In the genomic region with DNA sequence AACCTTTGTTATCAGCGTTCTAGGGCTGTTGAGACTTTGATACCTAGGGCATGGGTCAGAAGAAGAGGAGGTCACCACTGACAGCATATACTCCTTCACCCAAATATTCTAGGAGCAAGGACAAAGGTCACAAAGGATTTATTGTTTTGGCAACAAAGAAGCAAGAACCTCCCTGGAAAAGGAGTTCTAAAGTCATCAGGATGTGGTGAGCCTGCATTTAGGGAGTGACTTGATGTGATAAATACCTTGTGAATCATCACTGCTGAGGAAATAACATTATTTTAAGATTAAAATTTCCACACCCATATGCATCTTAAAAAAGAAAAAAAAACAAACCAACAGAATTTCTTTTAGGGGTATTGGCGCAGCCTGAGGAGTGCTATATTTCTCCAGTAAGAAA, we compare ENCODE assay signal across 23 cellular contexts. TPM values are rescaled to one million over a fixed set of nuclear protein-coding genes. Genes with fewer than 3 reads are reported as not detected.
A peak's percentile ranks its signal among the peaks of the same experiment; 100 is the strongest.
DNase-seq lines count a peak whose midpoint lies in the region; ATAC-seq and TF ChIP-seq lines count a peak whose summit lies in the region.
"Had no signal": no experiment of that assay in that cellular context is flagged by ENCODE, and none has a peak within 500 bp of the region (broad histone marks: within the 10 kb centered on the region; RNA-seq: fewer than 3 reads in every experiment).

No MANE protein-coding gene starts in this region.

- H3K4me3 Mint-ChIP-seq in activated T-cell treated with anti-CD3 and anti-CD28 coated beads, Interleukin-2, amount 50 U/mL, for 24 hours, result no peak overlapping the region
- H3K4me3 Mint-ChIP-seq in endothelial cell (ENCODE audit: unreplicated experiment), result no peak overlapping the region
- H3K4me3 Mint-ChIP-seq: activated CD4-positive, alpha-beta T cell treated with anti-CD3 and anti-CD28 coated beads, Interleukin-2, amount 10 ng/mL, durations not matched to agents 24 days and 14 days; stimulated activated naive CD8-positive, alpha-beta T cell treated with anti-CD3 and anti-CD28 coated beads, Interleukin-15, amount 100 ng/mL, for 72 hours had no signal

- H3F3A ChIP-seq in PC-3 (ENCODE audit: low read length, unreplicated experiment), result no peaks in the 10 kb centered on the region

- H3K4me3 ChIP-seq in PC-3 (ENCODE audit: low read length), result no peak overlapping the region
- H3K4me3 ChIP-seq in fibroblast of lung (replicated peaks in 1 of 4; ENCODE audit: control extremely low read depth in 1 of 4, insufficient read depth in 1 of 4, low read depth in 3 of 4, low read length in 4 of 4), result no peak overlapping the region
- H3K4me3 ChIP-seq: GM12878, Peyer's patch had no signal

- no peak overlapping the region for H3K27ac Mint-ChIP-seq in activated T-cell treated with anti-CD3 and anti-CD28 coated beads, Interleukin-2, amount 50 U/mL, for 24 hours
- H3K27ac Mint-ChIP-seq in endothelial cell (ENCODE audit: unreplicated experiment), result no peak overlapping the region
- H3K27ac Mint-ChIP-seq: activated CD4-positive, alpha-beta T cell treated with anti-CD3 and anti-CD28 coated beads, Interleukin-2, amount 10 ng/mL, durations not matched to agents 24 days and 14 days had no signal

- H3K9me3 ChIP-seq in PC-3 (ENCODE audit: low read length) (no peaks in the 10 kb centered on the region), fibroblast of lung (ENCODE audit: control insufficient read depth, insufficient read depth, low read depth, low read length) (no peaks in the 10 kb centered on the region)
- H3K9me3 ChIP-seq: Peyer's patch had no signal

- CTCF ChIA-PET in PC-3 (lab: Charles Lee), result no interaction called here

- no peaks in the 10 kb centered on the region for H3K36me3 Mint-ChIP-seq in activated T-cell treated with anti-CD3 and anti-CD28 coated beads, Interleukin-2, amount 50 U/mL, for 24 hours (ENCODE audit: low read depth)
- no peaks in the 10 kb centered on the region for H3K36me3 Mint-ChIP-seq in endothelial cell (ENCODE audit: low read depth, unreplicated experiment)

- intact Hi-C loops in PC-3 (cut with micrococcal nuclease), result loop anchor here (2.0 kb wide), 3 partner anchors 127 to 201 kb away; no protein-coding TSS in a partner anchor

- H3K36me3 ChIP-seq in PC-3 (ENCODE audit: low read depth, low read length) (no peaks in the 10 kb centered on the region), fibroblast of lung (ENCODE audit: control insufficient read depth, insufficient read depth, low read length) (peaks cover 3% of the 10 kb centered on the region)
- H3K36me3 ChIP-seq: Peyer's patch had no signal

- peaks cover 6% of the 10 kb centered on the region for H3K27me3 Mint-ChIP-seq in activated T-cell treated with anti-CD3 and anti-CD28 coated beads, Interleukin-2, amount 50 U/mL, for 24 hours
- H3K27me3 Mint-ChIP-seq in endothelial cell (ENCODE audit: unreplicated experiment), result peaks cover 3% of the 10 kb centered on the region

- H3K27me3 ChIP-seq in PC-3 (ENCODE audit: low read length), result no peaks in the 10 kb centered on the region
- no peaks in the 10 kb centered on the region for H3K27me3 ChIP-seq in fibroblast of lung (ENCODE audit: control insufficient read depth, insufficient read depth, low read length)
- H3K27me3 ChIP-seq: Peyer's patch had no signal

- no peaks in the 10 kb centered on the region for H3K4me1 Mint-ChIP-seq in activated T-cell treated with anti-CD3 and anti-CD28 coated beads, Interleukin-2, amount 50 U/mL, for 24 hours (ENCODE audit: low read depth)
- H3K4me1 Mint-ChIP-seq in endothelial cell (ENCODE audit: unreplicated experiment), result no peaks in the 10 kb centered on the region
- H3K4me1 Mint-ChIP-seq: activated CD4-positive, alpha-beta T cell treated with anti-CD3 and anti-CD28 coated beads, Interleukin-2, amount 10 ng/mL, durations not matched to agents 24 days and 14 days; stimulated activated naive CD8-positive, alpha-beta T cell treated with anti-CD3 and anti-CD28 coated beads, Interleukin-15, amount 100 ng/mL, for 72 hours had no signal

- H3K27ac ChIP-seq in PC-3 (ENCODE audit: low read length) (0 out of 2 replicates have a peak overlapping the region, but pooled peaks have one; percentile 12), fibroblast of lung (ENCODE audit: insufficient read depth, low read length) (no peak overlapping the region)
- H3K27ac ChIP-seq: Peyer's patch had no signal

- H3K4me2 ChIP-seq in PC-3 (ENCODE audit: low read length) (peak overlapping the region; percentile 23; the same call in 1 of the 2 replicates), fibroblast of lung (ENCODE audit: extremely low read depth, insufficient read depth, low read length) (no peak overlapping the region)

- H3K4me1 ChIP-seq in PC-3 (ENCODE audit: insufficient read depth, low read length), result peaks cover 17% of the 10 kb centered on the region
- H3K4me1 ChIP-seq in fibroblast of lung (ENCODE audit: control insufficient read depth, extremely low read depth, insufficient read depth, low read length), result no peaks in the 10 kb centered on the region
- H3K4me1 ChIP-seq: Peyer's patch had no signal

- ATAC-seq in PC-3, result peak; percentile 66
- ATAC-seq: GM12878; stimulated activated naive CD8-positive, alpha-beta T cell treated with anti-CD3 and anti-CD28 coated beads, Interleukin-15, amount 100 ng/mL, for 72 hours had no signal

- H3K9ac ChIP-seq in PC-3 (ENCODE audit: low read length), result no peak overlapping the region
- no peak overlapping the region for H3K9ac ChIP-seq in fibroblast of lung (ENCODE audit: insufficient read depth, low read length)

- TF ChIP-seq CTCF in PC-3 (conservative IDR thresholded peaks at IDR 0.05; ENCODE audit: low read depth, low read length) (no peak), fibroblast of lung (conservative IDR thresholded peaks at IDR 0.05 in 1 of 2, IDR thresholded peaks at IDR 0.05 in 1 of 2; ENCODE audit: low read depth in 1 of 2, low read length in 2 of 2) (no peak), endothelial cell (IDR thresholded peaks at IDR 0.05; ENCODE audit: unreplicated experiment) (no peak)

- POLR2A ChIA-PET in PC-3 (lab: Charles Lee; ENCODE audit: unreplicated experiment), result interaction anchor here (0.7 kb wide), 1 partner anchor 119 kb away, joined by 3 read pairs; no protein-coding TSS in a partner anchor

- no TSS peak for BruUV-seq in PC-3 (replicated peaks; lab: Mats Ljungman, UMichigan)

- DNase-seq in EH (ENCODE audit: low read depth) (peak; percentile 55), PC-3 (peak; percentile 67), fibroblast of lung (ENCODE audit: low read depth in 2 of 2) (peak; percentile 43 to 71), non-pigmented ciliary epithelial cell (ENCODE audit: low read depth) (peak; percentile 14), endothelial cell (ENCODE audit: low spot score) (no peak), COLO668 (lab: John Stamatoyannopoulos, UW; ENCODE audit: unreplicated experiment) (no peak)
- no peak for DNase-seq in activated T-cell treated with anti-CD3 and anti-CD28 coated beads, Interleukin-2, amount 50 U/mL, for 24 hours
- no peak for DNase-seq in activated CD4-positive, alpha-beta T cell treated with anti-CD3 and anti-CD28 coated beads, Interleukin-2, amount 50 U/mL, for 48 hours
- DNase-seq: activated CD4-positive, alpha-beta T cell treated with anti-CD3 and anti-CD28 coated beads, Interleukin-2, amount 10 ng/mL, durations not matched to agents 24 days and 14 days; activated naive CD4-positive, alpha-beta T cell; COR-L47; dermis blood vessel endothelial cell; kidney; NCI-H1048; NCI-H2171; NCI-H748 treated with DMSO at 0.1 percent for 48 hours; Peyer's patch; stimulated activated naive CD8-positive, alpha-beta T cell treated with anti-CD3 and anti-CD28 coated beads, Interleukin-15, amount 100 ng/mL, for 72 hours had no signal

- H4K20me1 ChIP-seq in PC-3 (ENCODE audit: low read length) (no peaks in the 10 kb centered on the region), fibroblast of lung (ENCODE audit: control insufficient read depth, extremely low read depth, insufficient read depth, low read length) (no peaks in the 10 kb centered on the region)

- H3K79me2 ChIP-seq in PC-3 (ENCODE audit: low read length) (no peaks in the 10 kb centered on the region), fibroblast of lung (ENCODE audit: control insufficient read depth, insufficient read depth, low read length) (no peaks in the 10 kb centered on the region)

- H3K9me3 Mint-ChIP-seq in activated T-cell treated with anti-CD3 and anti-CD28 coated beads, Interleukin-2, amount 50 U/mL, for 24 hours, result no peaks in the 10 kb centered on the region
- H3K9me3 Mint-ChIP-seq in endothelial cell (ENCODE audit: unreplicated experiment), result no peaks in the 10 kb centered on the region
- H3K9me3 Mint-ChIP-seq: activated CD4-positive, alpha-beta T cell treated with anti-CD3 and anti-CD28 coated beads, Interleukin-2, amount 10 ng/mL, durations not matched to agents 24 days and 14 days; stimulated activated naive CD8-positive, alpha-beta T cell treated with anti-CD3 and anti-CD28 coated beads, Interleukin-15, amount 100 ng/mL, for 72 hours had no signal

- no peaks in the 10 kb centered on the region for H3K9me2 ChIP-seq in PC-3 (replicated peaks; ENCODE audit: low read length)

- H2AFZ ChIP-seq in PC-3 (ENCODE audit: low read length) (no peak overlapping the region), fibroblast of lung (ENCODE audit: low read length) (no peak overlapping the region)

RNA-seq across cellular contexts. Expression of a gene that starts 13.9 kb away (rescaled TPM):
- total RNA-seq in PC-3 (2014; rRNA removed) (not detected in 2 replicates), fibroblast of lung (not detected in 2 replicates), endothelial cell (ENCODE audit: unreplicated experiment) (not detected)
- polyA plus RNA-seq in fibroblast of lung, result not detected in 2 replicates
- not detected in 2 replicates for polyA plus RNA-seq in fibroblast of lung (2012)
- polyA minus RNA-seq in fibroblast of lung (ENCODE audit: low replicate concordance), result not detected in 2 replicates
- total RNA-seq: activated CD4-positive, alpha-beta T cell treated with anti-CD3 and anti-CD28 coated beads, Interleukin-2, amount 10 ng/mL, durations not matched to agents 24 days and 14 days; dermis blood vessel endothelial cell; GM12878; kidney; mesenteric fat pad; Peyer's patch; ureter had no signal
- polyA plus RNA-seq: esophagus, GM12878, neural cell had no signal

RNA-seq across cellular contexts. Expression of a gene that starts 28.0 kb away (rescaled TPM):
- total RNA-seq in PC-3 (2014; rRNA removed) (0.33 and 1.6 TPM in 2 replicates), fibroblast of lung (3.9 and 6.6 TPM in 2 replicates), endothelial cell (ENCODE audit: unreplicated experiment) (not detected)
- 0.15 and 0.40 TPM in 2 replicates for polyA plus RNA-seq in fibroblast of lung
- 0.27 and 0.34 TPM in 2 replicates for polyA plus RNA-seq in fibroblast of lung (2012)
- not detected in 2 replicates for polyA minus RNA-seq in fibroblast of lung (ENCODE audit: low replicate concordance)
- total RNA-seq: activated CD4-positive, alpha-beta T cell treated with anti-CD3 and anti-CD28 coated beads, Interleukin-2, amount 10 ng/mL, durations not matched to agents 24 days and 14 days; GM12878; mesenteric fat pad had no signal
- polyA plus RNA-seq: GM12878, neural cell had no signal

RNA-seq across cellular contexts. Expression of a gene that starts 45.2 kb away (rescaled TPM):
- not detected in 2 replicates for total RNA-seq in PC-3 (2014; rRNA removed)
- total RNA-seq in fibroblast of lung, result not detected in 2 replicates
- not detected in 2 replicates for polyA plus RNA-seq in fibroblast of lung
- polyA plus RNA-seq in fibroblast of lung (2012), result not detected in 2 replicates
- polyA minus RNA-seq in fibroblast of lung (ENCODE audit: low replicate concordance), result not detected in 2 replicates
- total RNA-seq in endothelial cell (ENCODE audit: unreplicated experiment), result not detected
- total RNA-seq: activated CD4-positive, alpha-beta T cell treated with anti-CD3 and anti-CD28 coated beads, Interleukin-2, amount 10 ng/mL, durations not matched to agents 24 days and 14 days; dermis blood vessel endothelial cell; GM12878; kidney; mesenteric fat pad; Peyer's patch; ureter had no signal
- polyA plus RNA-seq: esophagus, GM12878, neural cell had no signal

Comparison
In these comparisons a context has a peak if more than half of its experiments do, and no peak if none do; other contexts are left out.
1. DNase-seq: peak in EH (single experiment), PC-3 (single experiment), fibroblast of lung (2 of 2) and non-pigmented ciliary epithelial cell (single experiment); none in activated T-cell treated with anti-CD3 and anti-CD28 coated beads, Interleukin-2, amount 50 U/mL, for 24 hours (single experiment), endothelial cell (single experiment), activated CD4-positive, alpha-beta T cell treated with anti-CD3 and anti-CD28 coated beads, Interleukin-2, amount 50 U/mL, for 48 hours (0 of 2) and COLO668 (single experiment).